Comparison of ENCODE assay signal across 2 cellular contexts in genomic region chr12:120698677-120699076, GRCh38.
TF ChIP-seq lines count a peak whose summit lies in the region.

No MANE protein-coding gene starts in this region.

TF ChIP-seq in GM23338, 12 proteins besides CTCF, POLR2A, EP300 and RAD21:
- no peak for TF ChIP-seq EZH2phosphoT487 (IDR thresholded peaks at IDR 0.05; ENCODE audit: unreplicated experiment)
- no peak for TF ChIP-seq ZNF114 (CRISPR knock-in tag; IDR thresholded peaks at IDR 0.05)
- no peak for TF ChIP-seq CREB1 (CRISPR knock-in tag; IDR thresholded peaks at IDR 0.05; ENCODE audit: low read depth)
- no peak for TF ChIP-seq POLR2AphosphoS5 (IDR thresholded peaks at IDR 0.05; ENCODE audit: low read depth)
- no peak for TF ChIP-seq REST (IDR thresholded peaks at IDR 0.05; ENCODE audit: unreplicated experiment)
- no peak for TF ChIP-seq EZH2 (IDR thresholded peaks at IDR 0.05; ENCODE audit: low read depth, unreplicated experiment)
- no peak for TF ChIP-seq ZNF462 (CRISPR knock-in tag; IDR thresholded peaks at IDR 0.05)
- no peak for TF ChIP-seq STAT1 (IDR thresholded peaks at IDR 0.05; ENCODE audit: unreplicated experiment)
- TF ChIP-seq JUNB (IDR thresholded peaks at IDR 0.05; ENCODE audit: unreplicated experiment) = no peak
- TF ChIP-seq ZNF331 (CRISPR knock-in tag; IDR thresholded peaks at IDR 0.05; ENCODE audit: low read depth) = no peak
- no peak for TF ChIP-seq ETS1 (IDR thresholded peaks at IDR 0.05)
- no peak for TF ChIP-seq NANOG (IDR thresholded peaks at IDR 0.05; ENCODE audit: borderline replicate concordance)

TF ChIP-seq in endothelial cell of umbilical vein, 7 proteins besides CTCF, POLR2A, EP300 and RAD21:
- TF ChIP-seq POLR2AphosphoS5 (IDR thresholded peaks at IDR 0.05; ENCODE audit: insufficient read depth, low read depth, low read length) = peak; percentile 13
- TF ChIP-seq MYC (IDR thresholded peaks at IDR 0.05; ENCODE audit: low read depth, low read length) = no peak
- peak; percentile 61 for TF ChIP-seq FOS (IDR thresholded peaks at IDR 0.05; ENCODE audit: borderline replicate concordance, insufficient read depth, low read length)
- no peak for TF ChIP-seq GATA2 (IDR thresholded peaks at IDR 0.05; ENCODE audit: insufficient read depth, insufficient read length, low read depth, low read length)
- no peak for TF ChIP-seq MAX (IDR thresholded peaks at IDR 0.05; ENCODE audit: insufficient read depth, insufficient read length)
